ENCODE assay signal across 12 cellular contexts in the genomic region with DNA sequence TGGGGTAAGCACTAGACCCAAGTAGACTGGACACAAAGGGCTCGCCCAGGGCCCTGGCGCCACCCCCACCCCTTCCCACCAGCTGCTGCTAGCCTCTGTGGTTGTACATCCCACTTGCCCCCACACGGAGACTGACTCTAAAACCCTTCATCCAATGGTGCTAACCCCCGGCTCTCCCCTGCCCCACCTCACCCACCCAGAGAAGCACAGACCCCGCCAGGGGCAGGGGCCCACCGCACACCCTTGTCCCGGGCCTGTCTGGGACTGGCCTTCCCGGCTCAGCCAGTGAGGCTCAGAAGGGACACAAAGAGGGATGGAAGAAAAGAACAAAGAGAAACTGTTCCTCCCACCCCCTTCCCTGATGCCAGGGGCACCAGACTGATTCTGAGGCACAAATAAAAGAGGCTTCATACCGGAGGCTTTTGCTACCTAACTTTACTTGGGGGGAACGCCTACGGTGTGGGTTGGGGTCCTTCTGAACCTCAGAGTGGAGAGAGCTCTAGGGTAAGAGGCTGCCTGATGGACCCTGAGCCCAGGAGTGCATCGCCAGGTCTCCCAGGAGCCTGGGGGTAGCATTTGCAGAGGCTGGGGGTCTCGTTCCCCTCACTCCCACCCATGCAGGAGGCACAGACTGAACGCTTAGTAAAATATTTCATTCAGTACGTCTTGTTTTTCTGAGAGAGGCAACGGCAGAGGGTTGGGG. TPM values are rescaled to one million over a fixed set of nuclear protein-coding genes. Genes with fewer than 3 reads are reported as not detected.
DNase-seq lines count a peak whose midpoint lies in the region; ATAC-seq and TF ChIP-seq lines count a peak whose summit lies in the region.
"Had no signal": no experiment of that assay in that cellular context is flagged by ENCODE, and none has a peak within 500 bp of the region (broad histone marks: within the 10 kb centered on the region; RNA-seq: fewer than 3 reads in every experiment).

No MANE protein-coding gene starts in this region.

- peaks cover 37% of the 10 kb centered on the region for H3K4me1 ChIP-seq in Panc1 (ENCODE audit: control insufficient read depth, insufficient read depth, low read length)
- peaks cover 57% of the 10 kb centered on the region for H3K4me1 ChIP-seq in effector memory CD4-positive, alpha-beta T cell (ENCODE audit: control insufficient read depth, insufficient read depth, low read length, poor library complexity, severe bottlenecking)

- no TSS peak for BruUV-seq in Panc1 (replicated peaks; lab: Mats Ljungman, UMichigan)

- CTCF ChIA-PET in Panc1 (lab: Charles Lee), result no interaction called here

- peak overlapping the region; percentile 42; the same call in 1 of the 2 replicates for H3K27ac ChIP-seq in Panc1 (ENCODE audit: low read length)
- no peak overlapping the region for H3K27ac ChIP-seq in effector memory CD4-positive, alpha-beta T cell (ENCODE audit: insufficient read depth, low read length, poor library complexity, severe bottlenecking)

- DNase-seq in COLO829 (ENCODE audit: low spot score) (peak; percentile 44), Panc1 (ENCODE audit: low read depth, low spot score) (no peak), pons (ENCODE audit: low spot score) (peak; percentile 89), NCI-H187 treated with DMSO at 0.1 percent for 48 hours (lab: John Stamatoyannopoulos, UW) (no peak), G401 (ENCODE audit: low spot score) (no peak)
- no peak for DNase-seq in effector memory CD4-positive, alpha-beta T cell
- DNase-seq: NCI-H1436 treated with DMSO at 0.1 percent for 48 hours had no signal

- no peak for TF ChIP-seq CTCF in Panc1 (IDR thresholded peaks at IDR 0.05)

- no peak for ATAC-seq in Panc1
- no peak for ATAC-seq in GM21390 (IDR thresholded peaks at IDR 0.05; ENCODE audit: unreplicated experiment)
- ATAC-seq in HG03460 (IDR thresholded peaks at IDR 0.05; ENCODE audit: unreplicated experiment), result no peak

- POLR2A ChIA-PET in Panc1 (lab: Charles Lee), result no interaction called here

- H3K4me3 ChIP-seq in Panc1 (ENCODE audit: low read depth in 2 of 2, low read length in 2 of 2), result peak overlapping the region in 1 of 2 experiments; percentile 54; a peak in 2 of 4 replicates
- peak overlapping the region; percentile 68 for H3K4me3 ChIP-seq in effector memory CD4-positive, alpha-beta T cell (ENCODE audit: insufficient read depth, low read depth, low read length, poor library complexity, severe bottlenecking)
- H3K4me3 ChIP-seq: HAP-1 had no signal

- no peaks in the 10 kb centered on the region for H3K27me3 ChIP-seq in Panc1 (ENCODE audit: control insufficient read depth, insufficient read depth, low read length)
- no peaks in the 10 kb centered on the region for H3K27me3 ChIP-seq in effector memory CD4-positive, alpha-beta T cell (replicated peaks; ENCODE audit: control insufficient read depth, insufficient read depth, low read length, poor library complexity, severe bottlenecking)
- H3K27me3 ChIP-seq: Peyer's patch, vagina had no signal

- intact Hi-C loops in Panc1 (cut with micrococcal nuclease; ENCODE audit: unreplicated experiment), result no loop called here

- no peaks in the 10 kb centered on the region for H3K9me3 ChIP-seq in Panc1 (ENCODE audit: control insufficient read depth, insufficient read depth, low read depth, low read length)
- H3K9me3 ChIP-seq in effector memory CD4-positive, alpha-beta T cell (ENCODE audit: control insufficient read depth, low read length), result no peaks in the 10 kb centered on the region
- H3K9me3 ChIP-seq: HAP-1, vagina had no signal

- in situ Hi-C loops in Panc1 (cut with HindIII; ENCODE audit: low pct_unique_long_range_greater_than_20kb, low sequenced_read_pairs) (no loop called here), G401 (cut with HindIII; ENCODE audit: low sequenced_read_pairs) (no loop called here)

- no peaks in the 10 kb centered on the region for H3K36me3 ChIP-seq in Panc1 (ENCODE audit: control insufficient read depth, insufficient read depth, low read length)
- no peaks in the 10 kb centered on the region for H3K36me3 ChIP-seq in effector memory CD4-positive, alpha-beta T cell (ENCODE audit: control insufficient read depth, insufficient read depth, low read length)
- H3K36me3 ChIP-seq: Peyer's patch, vagina had no signal

RNA-seq across cellular contexts. Expression of gene CORO6, which starts 8.2 kb away (rescaled TPM):
- 9.7 TPM for total RNA-seq in Panc1 (2021; ENCODE audit: unreplicated experiment)
- 11.8 TPM for polyA plus RNA-seq in Panc1 (2012; ENCODE audit: insufficient read length)
- 3.6 and 9.7 TPM in 2 replicates for total RNA-seq in G401 (2014; rRNA removed; shearing (Covaris generic))

RNA-seq across cellular contexts. Expression of gene ANKRD13B, which starts 21.6 kb away (rescaled TPM):
- 31.4 TPM for total RNA-seq in Panc1 (2021; ENCODE audit: unreplicated experiment)
- polyA plus RNA-seq in Panc1 (2012; ENCODE audit: insufficient read length), result 34.3 TPM
- total RNA-seq in G401 (2014; rRNA removed; shearing (Covaris generic)), result 17.5 and 29.6 TPM in 2 replicates

RNA-seq across cellular contexts. Expression of gene GIT1, which starts 25.0 kb away (rescaled TPM):
- 94.6 TPM for total RNA-seq in Panc1 (2021; ENCODE audit: unreplicated experiment)
- 105 TPM for polyA plus RNA-seq in Panc1 (2012; ENCODE audit: insufficient read length)
- 42.2 and 45.9 TPM in 2 replicates for total RNA-seq in G401 (2014; rRNA removed; shearing (Covaris generic))

RNA-seq across cellular contexts. Expression of gene TP53I13, which starts 46.0 kb away (rescaled TPM):
- 123 TPM for total RNA-seq in Panc1 (2021; ENCODE audit: unreplicated experiment)
- polyA plus RNA-seq in Panc1 (2012; ENCODE audit: insufficient read length), result 200 TPM
- 72.2 and 119 TPM in 2 replicates for total RNA-seq in G401 (2014; rRNA removed; shearing (Covaris generic))

RNA-seq across cellular contexts. Expression of gene ABHD15, which starts 47.7 kb away (rescaled TPM):
- 33.7 TPM for total RNA-seq in Panc1 (2021; ENCODE audit: unreplicated experiment)
- 25.9 TPM for polyA plus RNA-seq in Panc1 (2012; ENCODE audit: insufficient read length)
- 5.2 and 11.1 TPM in 2 replicates for total RNA-seq in G401 (2014; rRNA removed; shearing (Covaris generic))

Comparison
In these comparisons a context has a peak if more than half of its experiments do, and no peak if none do; other contexts are left out.
1. DNase-seq: peak in COLO829 (single experiment) and pons (single experiment); none in Panc1 (single experiment), effector memory CD4-positive, alpha-beta T cell (0 of 3), NCI-H187 treated with DMSO at 0.1 percent for 48 hours (single experiment) and G401 (single experiment).